1 cellular context compared by ENCODE assay signal in the genomic region with DNA sequence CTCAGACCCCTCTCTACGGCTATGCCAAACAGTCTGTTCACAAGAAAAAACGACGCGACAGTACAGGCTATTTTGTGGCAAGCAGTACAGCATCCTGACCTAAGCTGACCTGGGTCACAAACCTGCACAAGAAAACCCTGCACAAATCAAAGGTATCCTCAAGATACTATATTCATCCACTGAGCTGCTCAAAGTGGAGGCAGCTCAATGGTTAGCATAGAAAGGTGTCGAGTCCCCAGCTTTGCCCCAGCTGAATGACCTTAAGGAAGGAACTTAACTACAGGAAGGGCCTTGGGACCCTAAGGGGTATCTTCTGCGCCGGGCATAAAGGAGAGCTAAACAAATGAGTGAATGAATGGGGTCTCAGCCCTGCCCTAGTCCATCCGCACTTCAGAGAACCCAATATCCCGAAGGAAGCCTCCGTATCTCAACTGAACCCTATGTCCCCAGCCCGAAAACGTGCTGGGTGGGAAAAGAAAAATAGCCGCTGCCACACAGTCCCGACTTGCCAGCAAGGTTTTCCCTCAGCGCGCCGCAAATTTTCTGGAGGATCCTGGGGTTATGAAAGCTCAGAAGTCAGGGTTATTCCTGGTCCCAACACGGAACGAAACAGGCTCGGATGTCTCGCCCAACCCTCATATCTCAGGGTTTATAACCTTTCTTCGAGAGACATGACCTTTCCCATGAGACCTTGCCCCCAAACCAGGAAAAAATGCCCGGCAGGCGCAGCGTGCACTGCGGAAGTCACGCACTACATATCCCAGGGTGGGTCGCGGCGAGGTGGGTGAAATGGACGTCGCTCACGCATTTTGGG.
A peak's percentile ranks its signal among the peaks of the same experiment; 100 is the strongest.
TF ChIP-seq lines count a peak whose summit lies in the region.

A gene with protein sequence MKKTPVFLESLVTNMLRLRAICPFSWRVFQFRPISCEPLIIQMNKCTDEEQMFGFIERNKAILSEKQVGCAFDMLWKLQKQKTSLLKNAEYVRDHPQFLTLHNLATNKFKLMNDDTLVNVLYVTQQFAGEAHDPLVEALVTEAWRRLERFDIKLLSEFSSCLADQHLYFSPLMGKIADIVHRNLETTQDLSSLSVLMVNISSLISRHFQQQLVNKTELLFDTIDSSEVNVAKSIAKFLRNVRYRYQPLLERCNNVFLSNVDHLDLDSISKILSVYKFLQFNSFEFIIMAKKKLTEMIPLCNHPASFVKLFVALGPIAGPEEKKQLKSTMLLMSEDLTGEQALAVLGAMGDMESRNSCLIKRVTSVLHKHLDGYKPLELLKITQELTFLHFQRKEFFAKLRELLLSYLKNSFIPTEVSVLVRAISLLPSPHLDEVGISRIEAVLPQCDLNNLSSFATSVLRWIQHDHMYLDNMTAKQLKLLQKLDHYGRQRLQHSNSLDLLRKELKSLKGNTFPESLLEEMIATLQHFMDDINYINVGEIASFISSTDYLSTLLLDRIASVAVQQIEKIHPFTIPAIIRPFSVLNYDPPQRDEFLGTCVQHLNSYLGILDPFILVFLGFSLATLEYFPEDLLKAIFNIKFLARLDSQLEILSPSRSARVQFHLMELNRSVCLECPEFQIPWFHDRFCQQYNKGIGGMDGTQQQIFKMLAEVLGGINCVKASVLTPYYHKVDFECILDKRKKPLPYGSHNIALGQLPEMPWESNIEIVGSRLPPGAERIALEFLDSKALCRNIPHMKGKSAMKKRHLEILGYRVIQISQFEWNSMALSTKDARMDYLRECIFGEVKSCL (minus strand): TSS at position 706 of the 814 bp plus-strand sequence. CDS start 1,836 bp downstream, outside the sequence.

TF ChIP-seq in GM12878, 131 proteins besides CTCF, POLR2A, EP300 and RAD21 (continued from another document):
- TF ChIP-seq, protein P1, sequence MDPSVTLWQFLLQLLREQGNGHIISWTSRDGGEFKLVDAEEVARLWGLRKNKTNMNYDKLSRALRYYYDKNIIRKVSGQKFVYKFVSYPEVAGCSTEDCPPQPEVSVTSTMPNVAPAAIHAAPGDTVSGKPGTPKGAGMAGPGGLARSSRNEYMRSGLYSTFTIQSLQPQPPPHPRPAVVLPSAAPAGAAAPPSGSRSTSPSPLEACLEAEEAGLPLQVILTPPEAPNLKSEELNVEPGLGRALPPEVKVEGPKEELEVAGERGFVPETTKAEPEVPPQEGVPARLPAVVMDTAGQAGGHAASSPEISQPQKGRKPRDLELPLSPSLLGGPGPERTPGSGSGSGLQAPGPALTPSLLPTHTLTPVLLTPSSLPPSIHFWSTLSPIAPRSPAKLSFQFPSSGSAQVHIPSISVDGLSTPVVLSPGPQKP (IDR thresholded peaks at IDR 0.05; ENCODE audit: low read depth, low read length): peak; percentile 73
- TF ChIP-seq KLF5 (IDR thresholded peaks at IDR 0.05; ENCODE audit: partially characterized antibody) (peak; percentile 17), BHLHE40 (IDR thresholded peaks at IDR 0.05; ENCODE audit: borderline replicate concordance in 1 of 2, low read depth in 2 of 2, low read length in 1 of 2) (peak; percentile 54; a peak in 2 of 4 replicates), IKZF1 (conservative IDR thresholded peaks at IDR 0.05) (peak; percentile 99)
